Comparison of ENCODE assay signal across 8 cellular contexts in the genomic region with DNA sequence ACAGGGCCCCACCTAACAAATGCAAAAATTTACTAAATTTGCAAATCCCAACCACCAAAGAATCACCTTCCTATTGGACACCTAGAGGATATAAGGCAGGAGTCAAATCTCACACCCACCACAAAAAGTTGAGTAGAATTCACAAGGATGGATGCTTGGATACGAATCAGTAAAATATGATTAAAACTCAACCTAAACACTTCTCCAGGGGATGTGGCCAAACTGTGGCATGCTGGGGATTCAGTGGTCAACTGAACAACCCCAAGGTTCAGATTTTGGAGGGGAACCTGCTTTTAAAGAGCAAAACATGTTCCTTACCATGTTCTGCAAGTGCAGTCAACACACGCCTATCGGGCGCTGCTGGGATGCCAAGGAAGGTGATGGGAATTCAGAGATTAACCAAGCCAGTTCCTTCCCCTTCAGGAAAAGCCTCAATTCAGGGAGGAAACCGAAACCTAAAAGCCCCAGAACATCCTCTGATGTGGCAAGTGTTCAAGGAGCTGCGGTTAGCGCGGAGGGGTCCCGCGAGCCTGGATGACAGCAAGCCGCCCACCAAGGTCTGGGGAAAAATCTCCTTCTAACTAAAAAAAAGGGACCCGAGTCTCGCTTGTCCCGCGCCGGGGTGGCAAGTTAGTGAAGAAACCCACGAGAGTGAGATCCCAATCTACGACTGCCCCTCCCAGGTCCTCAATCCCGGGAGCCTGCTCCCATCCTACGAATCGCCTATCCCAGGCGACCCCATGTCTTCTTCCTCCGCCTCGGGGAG. TPM values are rescaled to one million over a fixed set of nuclear protein-coding genes. Genes with fewer than 3 reads are reported as not detected.
DNase-seq lines count a peak whose midpoint lies in the region; ATAC-seq lines count a peak whose summit lies in the region.

No MANE protein-coding gene starts in this region.

- H3K27me3 Mint-ChIP-seq in central memory CD8-positive, alpha-beta T cell = no peaks in the 10 kb centered on the region
- no peaks in the 10 kb centered on the region for H3K27me3 Mint-ChIP-seq in stimulated activated naive CD8-positive, alpha-beta T cell treated with anti-CD3 and anti-CD28 coated beads, Interleukin-15, Interleukin-2, amounts not matched to agents 100 ng/mL and 50 ng/mL, for 24 hours

- H3K4me3 ChIP-seq in H7 (ENCODE audit: insufficient read depth, low read depth, low read length) = peak overlapping the region; percentile 85

- peak; percentile 54 for DNase-seq in DMS53 (lab: John Stamatoyannopoulos, UW)
- DNase-seq in H7 = peak; percentile 59
- peak; percentile 47 for DNase-seq in SK-N-DZ (ENCODE audit: low spot score)
- DNase-seq in central memory CD8-positive, alpha-beta T cell (ENCODE audit: low spot score in 2 of 2) = no peak
- peak; percentile 35 for DNase-seq in left kidney (ENCODE audit: low read depth, low spot score)
- DNase-seq in hippocampal formation (lab: John Stamatoyannopoulos, UW) = no peak
- no peak for DNase-seq in NCI-H1436 (lab: John Stamatoyannopoulos, UW)

- no peaks in the 10 kb centered on the region for H3K9me3 Mint-ChIP-seq in central memory CD8-positive, alpha-beta T cell
- no peaks in the 10 kb centered on the region for H3K9me3 Mint-ChIP-seq in stimulated activated naive CD8-positive, alpha-beta T cell treated with anti-CD3 and anti-CD28 coated beads, Interleukin-15, Interleukin-2, amounts not matched to agents 100 ng/mL and 50 ng/mL, for 24 hours

- H3K27me3 ChIP-seq in H7 (ENCODE audit: control insufficient read depth, insufficient read depth, low read length) = peaks cover 5% of the 10 kb centered on the region; the same call in 1 of the 2 replicates

- H3K36me3 ChIP-seq in H7 (replicated peaks; ENCODE audit: control insufficient read depth, insufficient read depth, low read length) = no peaks in the 10 kb centered on the region

- peaks cover 48% of the 10 kb centered on the region for H3K36me3 Mint-ChIP-seq in central memory CD8-positive, alpha-beta T cell (ENCODE audit: insufficient read depth)
- peaks cover 13% of the 10 kb centered on the region for H3K36me3 Mint-ChIP-seq in stimulated activated naive CD8-positive, alpha-beta T cell treated with anti-CD3 and anti-CD28 coated beads, Interleukin-15, Interleukin-2, amounts not matched to agents 100 ng/mL and 50 ng/mL, for 24 hours (ENCODE audit: low read depth)

- peak overlapping the region; percentile 99 for H3K27ac Mint-ChIP-seq in central memory CD8-positive, alpha-beta T cell (ENCODE audit: low read depth)
- peak overlapping the region; percentile 73 for H3K27ac Mint-ChIP-seq in stimulated activated naive CD8-positive, alpha-beta T cell treated with anti-CD3 and anti-CD28 coated beads, Interleukin-15, Interleukin-2, amounts not matched to agents 100 ng/mL and 50 ng/mL, for 24 hours

- peaks cover 44% of the 10 kb centered on the region for H3K4me1 Mint-ChIP-seq in central memory CD8-positive, alpha-beta T cell
- peaks cover 61% of the 10 kb centered on the region for H3K4me1 Mint-ChIP-seq in stimulated activated naive CD8-positive, alpha-beta T cell treated with anti-CD3 and anti-CD28 coated beads, Interleukin-15, Interleukin-2, amounts not matched to agents 100 ng/mL and 50 ng/mL, for 24 hours (ENCODE audit: low read depth)

- peak; percentile 10 for ATAC-seq in central memory CD8-positive, alpha-beta T cell (replicated peaks; ENCODE audit: extremely low read depth, poor library complexity, severe bottlenecking)

- H3K4me3 Mint-ChIP-seq in central memory CD8-positive, alpha-beta T cell = peak overlapping the region; percentile 86
- peak overlapping the region; percentile 96 for H3K4me3 Mint-ChIP-seq in stimulated activated naive CD8-positive, alpha-beta T cell treated with anti-CD3 and anti-CD28 coated beads, Interleukin-15, Interleukin-2, amounts not matched to agents 100 ng/mL and 50 ng/mL, for 24 hours

RNA-seq across cellular contexts. Expression of gene SAMHD1, which starts 0.9 kb away (rescaled TPM):
- total RNA-seq in H7 (2014; rRNA removed; shearing (Covaris generic)) = 10.2 and 12.3 TPM in 2 replicates
- 25.2 and 25.9 TPM in 2 replicates for polyA plus RNA-seq in SK-N-DZ (2014; cell fraction: cytosol; rRNA removed)
- polyA plus RNA-seq in SK-N-DZ (2014; cell fraction: nucleus; rRNA removed) = 9.7 and 10.4 TPM in 2 replicates

Comparison
In these comparisons a context has a peak if more than half of its experiments do, and no peak if none do; other contexts are left out.
1. DNase-seq: peak in DMS53 (single experiment), H7 (single experiment), SK-N-DZ (single experiment) and left kidney (single experiment); none in central memory CD8-positive, alpha-beta T cell (0 of 2), hippocampal formation (0 of 2) and NCI-H1436 (single experiment).